Comparison of ENCODE assay signal across 12 cellular contexts in the genomic region with DNA sequence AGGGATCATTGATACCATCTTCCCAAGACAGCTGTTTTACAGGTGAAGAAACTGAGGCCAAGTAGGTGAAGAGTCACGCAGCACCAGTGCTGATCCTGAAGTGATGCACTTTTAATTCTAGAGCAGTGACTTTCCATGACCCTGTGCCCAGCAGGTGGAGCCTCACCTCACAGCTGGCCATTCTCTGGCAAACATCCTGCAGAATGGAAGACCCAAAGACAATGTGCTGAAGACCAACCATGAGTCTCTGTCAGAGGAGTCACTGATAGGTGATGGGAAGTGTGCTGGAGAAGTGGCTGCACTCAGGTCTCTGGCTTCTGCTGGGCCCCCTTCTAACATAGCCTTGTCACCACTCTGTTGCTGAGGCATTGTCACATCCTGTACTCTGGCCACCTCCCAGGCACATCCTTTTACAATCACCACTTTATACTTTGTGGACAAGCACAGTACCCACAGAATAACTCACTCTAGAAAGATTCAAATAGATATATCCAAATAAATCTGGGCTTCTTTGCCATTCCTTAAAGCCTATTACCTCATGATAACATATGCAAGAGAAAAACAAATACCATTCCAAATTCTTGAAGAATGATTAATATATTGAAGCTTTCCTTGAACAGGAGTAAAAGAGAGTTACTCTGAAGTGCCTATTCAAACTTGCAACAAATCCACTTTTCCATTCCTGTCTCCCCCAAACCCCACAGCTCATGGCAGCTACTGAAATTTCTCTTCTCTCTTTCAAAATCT.
A peak's percentile ranks its signal among the peaks of the same experiment; 100 is the strongest.
DNase-seq lines count a peak whose midpoint lies in the region; ATAC-seq, FAIRE-seq and TF ChIP-seq lines count a peak whose summit lies in the region.
"Had no signal": no experiment of that assay in that cellular context is flagged by ENCODE, and none has a peak within 500 bp of the region (broad histone marks: within the 10 kb centered on the region; RNA-seq: fewer than 3 reads in every experiment).

No MANE protein-coding gene starts in this region.

- H3K4me1 ChIP-seq in astrocyte (ENCODE audit: insufficient read depth, low read length) (peaks cover 18% of the 10 kb centered on the region), right cardiac atrium (ENCODE audit: control insufficient read depth, insufficient read depth, low read length) (no peaks in the 10 kb centered on the region), uterus (no peaks in the 10 kb centered on the region)

- no peak overlapping the region for H3K4me3 ChIP-seq in astrocyte (ENCODE audit: insufficient read depth, low read depth, low read length)
- H3K4me3 ChIP-seq in right cardiac atrium (ENCODE audit: low read length): no peak overlapping the region
- no peak overlapping the region for H3K4me3 ChIP-seq in uterus

- TF ChIP-seq POLR2A in uterus (IDR thresholded peaks at IDR 0.05): no peak

- H2AFZ ChIP-seq in astrocyte (ENCODE audit: low read depth, low read length): no peak overlapping the region

- H3K9me3 Mint-ChIP-seq in activated CD4-positive, alpha-beta memory T cell treated with anti-CD3 and anti-CD28 coated beads for 36 hours: no peaks in the 10 kb centered on the region
- H3K9me3 Mint-ChIP-seq in activated CD4-positive, alpha-beta memory T cell treated with anti-CD3 and anti-CD28 coated beads, Interleukin-2, amount 10 ng/mL, durations not matched to agents 7 days and 5 days: no peaks in the 10 kb centered on the region
- no peaks in the 10 kb centered on the region for H3K9me3 Mint-ChIP-seq in astrocyte (ENCODE audit: unreplicated experiment)
- H3K9me3 Mint-ChIP-seq: neural crest cell had no signal

- DNase-seq in activated CD4-positive, alpha-beta memory T cell treated with anti-CD3 and anti-CD28 coated beads for 36 hours: peak; percentile 11
- no peak for DNase-seq in activated CD4-positive, alpha-beta memory T cell treated with anti-CD3 and anti-CD28 coated beads, Interleukin-2, amount 10 ng/mL, durations not matched to agents 7 days and 5 days
- DNase-seq in astrocyte (ENCODE audit: low read depth): peak; percentile 71
- DNase-seq in right cardiac atrium: peak in 1 of 3 donors; percentile 41
- no peak for DNase-seq in uterus
- no peak for DNase-seq in occipital lobe (lab: John Stamatoyannopoulos, UW)
- DNase-seq in GM19239 (ENCODE audit: insufficient read length, low spot score): no peak
- DNase-seq in HPDE6-E6E7 (ENCODE audit: extremely low spot score): no peak
- DNase-seq: NCI-H1930, SW 1271 had no signal

- no peak overlapping the region for H3K4me3 Mint-ChIP-seq in activated CD4-positive, alpha-beta memory T cell treated with anti-CD3 and anti-CD28 coated beads for 36 hours
- no peak overlapping the region for H3K4me3 Mint-ChIP-seq in activated CD4-positive, alpha-beta memory T cell treated with anti-CD3 and anti-CD28 coated beads, Interleukin-2, amount 10 ng/mL, durations not matched to agents 7 days and 5 days
- H3K4me3 Mint-ChIP-seq in astrocyte (ENCODE audit: unreplicated experiment): peak overlapping the region; percentile 24
- H3K4me3 Mint-ChIP-seq: neural crest cell had no signal

- H4K20me1 ChIP-seq in astrocyte (ENCODE audit: insufficient read depth, low read length): no peaks in the 10 kb centered on the region

- H3K27me3 ChIP-seq in astrocyte (ENCODE audit: insufficient read depth, low read length) (no peaks in the 10 kb centered on the region), right cardiac atrium (ENCODE audit: control insufficient read depth, insufficient read depth) (no peaks in the 10 kb centered on the region), uterus (no peaks in the 10 kb centered on the region)

- no peaks in the 10 kb centered on the region for H3K27me3 Mint-ChIP-seq in activated CD4-positive, alpha-beta memory T cell treated with anti-CD3 and anti-CD28 coated beads for 36 hours
- peaks cover 19% of the 10 kb centered on the region for H3K27me3 Mint-ChIP-seq in activated CD4-positive, alpha-beta memory T cell treated with anti-CD3 and anti-CD28 coated beads, Interleukin-2, amount 10 ng/mL, durations not matched to agents 7 days and 5 days
- H3K27me3 Mint-ChIP-seq in astrocyte (ENCODE audit: low read depth, unreplicated experiment): peaks cover 11% of the 10 kb centered on the region

- no peaks in the 10 kb centered on the region for H3K79me2 ChIP-seq in astrocyte (ENCODE audit: insufficient read depth, low read length)

- POLR2A ChIA-PET in activated CD4-positive, alpha-beta memory T cell treated with anti-CD3 and anti-CD28 coated beads for 36 hours (lab: Charles Lee): no interaction called here
- POLR2A ChIA-PET in activated CD4-positive, alpha-beta memory T cell treated with anti-CD3 and anti-CD28 coated beads, Interleukin-2, amount 10 ng/mL, durations not matched to agents 7 days and 5 days (lab: Charles Lee): no interaction called here

- no peaks in the 10 kb centered on the region for H3K36me3 Mint-ChIP-seq in activated CD4-positive, alpha-beta memory T cell treated with anti-CD3 and anti-CD28 coated beads for 36 hours
- no peaks in the 10 kb centered on the region for H3K36me3 Mint-ChIP-seq in activated CD4-positive, alpha-beta memory T cell treated with anti-CD3 and anti-CD28 coated beads, Interleukin-2, amount 10 ng/mL, durations not matched to agents 7 days and 5 days (ENCODE audit: low read depth)
- no peaks in the 10 kb centered on the region for H3K36me3 Mint-ChIP-seq in astrocyte (ENCODE audit: low read depth, unreplicated experiment)

- intact Hi-C loops in activated CD4-positive, alpha-beta memory T cell treated with anti-CD3 and anti-CD28 coated beads for 36 hours (cut with micrococcal nuclease): no loop called here
- intact Hi-C loops in right cardiac atrium (cut with DNase I): no loop called here
- intact Hi-C loops in uterus (cut with DNase I; ENCODE audit: low total_unique reads): no loop called here

- H3K4me1 Mint-ChIP-seq in activated CD4-positive, alpha-beta memory T cell treated with anti-CD3 and anti-CD28 coated beads for 36 hours (ENCODE audit: low read depth): no peaks in the 10 kb centered on the region
- H3K4me1 Mint-ChIP-seq in activated CD4-positive, alpha-beta memory T cell treated with anti-CD3 and anti-CD28 coated beads, Interleukin-2, amount 10 ng/mL, durations not matched to agents 7 days and 5 days: no peaks in the 10 kb centered on the region
- peaks cover 23% of the 10 kb centered on the region for H3K4me1 Mint-ChIP-seq in astrocyte (ENCODE audit: low read depth, unreplicated experiment)

- TF ChIP-seq CTCF in astrocyte (IDR thresholded peaks at IDR 0.05; ENCODE audit: insufficient read depth, low read depth, low read length): no peak
- TF ChIP-seq CTCF in uterus (IDR thresholded peaks at IDR 0.05): no peak

- CTCF ChIA-PET in activated CD4-positive, alpha-beta memory T cell treated with anti-CD3 and anti-CD28 coated beads for 36 hours (lab: Charles Lee): no interaction called here
- CTCF ChIA-PET in activated CD4-positive, alpha-beta memory T cell treated with anti-CD3 and anti-CD28 coated beads, Interleukin-2, amount 10 ng/mL, durations not matched to agents 7 days and 5 days (lab: Charles Lee): no interaction called here

- no peak overlapping the region for H3K27ac Mint-ChIP-seq in activated CD4-positive, alpha-beta memory T cell treated with anti-CD3 and anti-CD28 coated beads for 36 hours
- no peak overlapping the region for H3K27ac Mint-ChIP-seq in activated CD4-positive, alpha-beta memory T cell treated with anti-CD3 and anti-CD28 coated beads, Interleukin-2, amount 10 ng/mL, durations not matched to agents 7 days and 5 days
- H3K27ac Mint-ChIP-seq in astrocyte (ENCODE audit: unreplicated experiment): peak overlapping the region; percentile 83

- no peaks in the 10 kb centered on the region for H3K36me3 ChIP-seq in astrocyte (ENCODE audit: insufficient read depth, low read length)
- no peaks in the 10 kb centered on the region for H3K36me3 ChIP-seq in uterus

- FAIRE-seq in astrocyte (lab: Jason Lieb, UNC) (no peak), GM19239 (lab: Jason Lieb, UNC) (no peak)
- FAIRE-seq: frontal cortex had no signal

- H3K9me3 ChIP-seq in astrocyte (ENCODE audit: insufficient read depth, low read depth, low read length) (no peaks in the 10 kb centered on the region), right cardiac atrium (ENCODE audit: control insufficient read depth, low read length) (no peaks in the 10 kb centered on the region), uterus (no peaks in the 10 kb centered on the region)

- peak; percentile 65 to 88 for ATAC-seq in right cardiac atrium

- H3K27ac ChIP-seq in astrocyte (ENCODE audit: low read depth, low read length) (peak overlapping the region; percentile 90), right cardiac atrium (ENCODE audit: low read length) (peak overlapping the region; percentile 97), uterus (peak overlapping the region; percentile 60 to 82)

- peak overlapping the region; percentile 73 for H3K4me2 ChIP-seq in astrocyte (ENCODE audit: low read length)

- H3K9ac ChIP-seq in astrocyte (ENCODE audit: low read length): peak overlapping the region; percentile 70

- WGBS in right cardiac atrium: 87% methylated on average over 1 of the region's 1 CpG

Comparison
In these comparisons a context has a peak if more than half of its experiments do, and no peak if none do; other contexts are left out.
1. DNase-seq: peak in activated CD4-positive, alpha-beta memory T cell treated with anti-CD3 and anti-CD28 coated beads for 36 hours (single experiment) and astrocyte (single experiment); none in activated CD4-positive, alpha-beta memory T cell treated with anti-CD3 and anti-CD28 coated beads, Interleukin-2, amount 10 ng/mL, durations not matched to agents 7 days and 5 days (single experiment), uterus (0 of 2), occipital lobe (single experiment), GM19239 (single experiment) and HPDE6-E6E7 (single experiment).
2. Peak in every context shown above with its lines, with median percentiles within 50 percentile points of each other: H3K27ac ChIP-seq.